Comparison of ENCODE assay signal across 8 cellular contexts in genomic region chr11:62550478-62550877, GRCh38. TPM values are rescaled to one million over a fixed set of nuclear protein-coding genes. Genes with fewer than 3 reads are reported as not detected.
DNase-seq lines count a peak whose midpoint lies in the region; ATAC-seq and TF ChIP-seq lines count a peak whose summit lies in the region.
"Not testable (repeated sequence)": the region's sequence is repeated elsewhere in the genome, so short reads cannot be mapped to it uniquely, and the experiment has no call there.

No MANE protein-coding gene starts in this region.

- H3K36me3 ChIP-seq in BLaER1 treated with 17β-estradiol and CSF1 and Interleukin-3, amounts not matched to agents 10 nM and 100 nM, result peaks cover 0 to 13% (median 0%) of the 10 kb centered on the region in 11 experiments; a peak in 2 of 22 replicates
- H3K36me3 ChIP-seq in ascending aorta, esophagus muscularis mucosa, tibial artery: not testable (repeated sequence)

- CTCF ChIA-PET in activated B cell treated with CpG ODN at 0.5 μM for 24 hours (lab: Charles Lee), result interaction anchor here (2.1 to 11.9 kb wide), 2 partner anchors 8 to 126 kb away, joined by 13 to 192 read pairs; no protein-coding TSS in a partner anchor

- H3K27me3 ChIP-seq in BLaER1 treated with 17β-estradiol and CSF1 and Interleukin-3, amounts not matched to agents 10 nM and 100 nM, result peaks cover 16 to 52% (median 43%) of the 10 kb centered on the region in 11 experiments
- H3K27me3 ChIP-seq in ascending aorta, esophagus muscularis mucosa, tibial artery: not testable (repeated sequence)

- not testable (repeated sequence) for TF ChIP-seq EP300 in esophagus muscularis mucosa (IDR thresholded peaks at IDR 0.05)

- H3K9me3 ChIP-seq in BLaER1 treated with 17β-estradiol and CSF1 and Interleukin-3, amounts not matched to agents 10 nM and 100 nM (replicated peaks in 1 of 11); ascending aorta; esophagus muscularis mucosa; tibial artery: not testable (repeated sequence)

- H3K36me3 Mint-ChIP-seq in HFFc6 (ENCODE audit: low read depth); activated B cell treated with CpG ODN at 0.5 μM for 24 hours (ENCODE audit: low read depth); mesothelial cell of epicardium; osteocyte (ENCODE audit: unreplicated experiment): not testable (repeated sequence)

- intact Hi-C loops in activated B cell treated with CpG ODN at 0.5 μM for 24 hours (cut with micrococcal nuclease), result loop anchor here (5.0 to 10.0 kb wide), 4 partner anchors 583 to 1638 kb away; partner anchors contain the start of genes FTH1 and TMEM109
- intact Hi-C loops in ascending aorta (cut with DNase I); esophagus muscularis mucosa (cut with DNase I); tibial artery (cut with DNase I; ENCODE audit: low total_unique reads): not testable (repeated sequence)

- H3K27me3 Mint-ChIP-seq in HFFc6 (ENCODE audit: insufficient read depth); activated B cell treated with CpG ODN at 0.5 μM for 24 hours; mesothelial cell of epicardium (ENCODE audit: low read depth); osteocyte (ENCODE audit: unreplicated experiment): not testable (repeated sequence)

- H3K4me2 ChIP-seq in BLaER1 treated with 17β-estradiol and CSF1 and Interleukin-3, amounts not matched to agents 10 nM and 100 nM, result peak overlapping the region; percentile 84 to 96 (median 90); a peak in 18 of 22 replicates

- H3K27ac Mint-ChIP-seq in HFFc6 (peak overlapping the region; percentile 98; the same call in 1 of the 2 replicates), activated B cell treated with CpG ODN at 0.5 μM for 24 hours (peak overlapping the region; percentile 99), mesothelial cell of epicardium (peak overlapping the region; percentile 69), osteocyte (ENCODE audit: unreplicated experiment) (peak overlapping the region; percentile 98)

- H3K4me3 Mint-ChIP-seq in HFFc6; activated B cell treated with CpG ODN at 0.5 μM for 24 hours; mesothelial cell of epicardium; osteocyte (ENCODE audit: unreplicated experiment): not testable (repeated sequence)

- not testable (repeated sequence) for TF ChIP-seq POLR2A in esophagus muscularis mucosa (IDR thresholded peaks at IDR 0.05; ENCODE audit: low read depth)

- H3K9me3 Mint-ChIP-seq in HFFc6; activated B cell treated with CpG ODN at 0.5 μM for 24 hours; mesothelial cell of epicardium; osteocyte (ENCODE audit: unreplicated experiment): not testable (repeated sequence)

- DNase-seq in HFFc6; activated B cell treated with CpG ODN at 0.5 μM for 24 hours; ascending aorta (ENCODE audit: low spot score in 2 of 2); esophagus muscularis mucosa (ENCODE audit: extremely low spot score); mesothelial cell of epicardium (ENCODE audit: low spot score in 2 of 2, unreplicated experiment in 2 of 2); osteocyte (ENCODE audit: extremely low spot score, unreplicated experiment); tibial artery: not testable (repeated sequence)

- H3K4me1 ChIP-seq in BLaER1 treated with 17β-estradiol and CSF1 and Interleukin-3, amounts not matched to agents 10 nM and 100 nM, result peaks cover 64 to 74% (median 67%) of the 10 kb centered on the region in 10 experiments
- H3K4me1 ChIP-seq in ascending aorta (peaks cover 28 to 69% of the 10 kb centered on the region in 2 donors), esophagus muscularis mucosa (peaks cover 76 to 82% (median 81%) of the 10 kb centered on the region in 4 donors), tibial artery (peaks cover 0 to 82% (median 70%) of the 10 kb centered on the region in 4 donors)

- 95% methylated on average over 2 of the region's 2 CpGs for WGBS in esophagus muscularis mucosa

- POLR2A ChIA-PET in activated B cell treated with CpG ODN at 0.5 μM for 24 hours (lab: Charles Lee), result interaction anchor here (0.6 to 7.4 kb wide), 10 partner anchors 10 to 586 kb away, joined by 3 to 183 read pairs (median 4); partner anchors contain the start of genes C11orf98, CSKMT, EEF1G and MTA2

- not testable (repeated sequence) for TF ChIP-seq CTCF in HFFc6 (IDR thresholded peaks at IDR 0.05); activated B cell treated with CpG ODN at 0.5 μM for 24 hours (IDR thresholded peaks at IDR 0.05); ascending aorta (IDR thresholded peaks at IDR 0.05); esophagus muscularis mucosa (IDR thresholded peaks at IDR 0.05); mesothelial cell of epicardium (IDR thresholded peaks at IDR 0.05; ENCODE audit: unreplicated experiment); osteocyte (IDR thresholded peaks at IDR 0.05); tibial artery (IDR thresholded peaks at IDR 0.05)

- peak overlapping the region in 2 of 11 experiments; percentile 97 to 98; a peak in 2 of 22 replicates for H3K27ac ChIP-seq in BLaER1 treated with 17β-estradiol and CSF1 and Interleukin-3, amounts not matched to agents 10 nM and 100 nM
- H3K27ac ChIP-seq in ascending aorta, result peak overlapping the region; percentile 94 to 96
- H3K27ac ChIP-seq in esophagus muscularis mucosa (replicated peaks in 1 of 4), result peak overlapping the region; percentile 93 to 97 (median 95)
- peak overlapping the region; percentile 90 to 98 for H3K27ac ChIP-seq in tibial artery

- H3K4me1 Mint-ChIP-seq in HFFc6 (ENCODE audit: low read depth), result peaks cover 59% of the 10 kb centered on the region
- H3K4me1 Mint-ChIP-seq in activated B cell treated with CpG ODN at 0.5 μM for 24 hours, result peaks cover 68% of the 10 kb centered on the region
- H3K4me1 Mint-ChIP-seq in mesothelial cell of epicardium, result peaks cover 65% of the 10 kb centered on the region
- H3K4me1 Mint-ChIP-seq in osteocyte (ENCODE audit: unreplicated experiment), result peaks cover 57% of the 10 kb centered on the region

- not testable (repeated sequence) for H3K4me3 ChIP-seq in BLaER1 treated with 17β-estradiol and CSF1 and Interleukin-3, amounts not matched to agents 10 nM and 100 nM; ascending aorta; esophagus muscularis mucosa; tibial artery

- not testable (repeated sequence) for H3K9ac ChIP-seq in BLaER1 treated with 17β-estradiol and CSF1 and Interleukin-3, amounts not matched to agents 10 nM and 100 nM

- not testable (repeated sequence) for ATAC-seq in activated B cell treated with CpG ODN at 0.5 μM for 24 hours (ENCODE audit: low read depth)

- H4K20me1 ChIP-seq in BLaER1 treated with 17β-estradiol and CSF1 and Interleukin-3, amounts not matched to agents 10 nM and 100 nM, result peaks cover 0 to 49% (median 2%) of the 10 kb centered on the region in 11 experiments; a peak in 12 of 22 replicates

RNA-seq across cellular contexts. Expression of gene AHNAK, which starts 3.9 kb away (rescaled TPM):
- total RNA-seq in HFFc6 (2021; fragmentation: NEBNext Ultra II Directional; extraction: Animal tissue kit (Norgen Biotek cat#: 25700)), result 100 to 1,000 TPM; 426 to 589 (median 452) TPM
- total RNA-seq in activated B cell treated with CpG ODN at 0.5 μM for 24 hours (246 and 248 TPM in 2 replicates), ascending aorta (718 TPM), esophagus muscularis mucosa (1,000 to 10,000 TPM; 1,278 to 2,374 (median 1,866) TPM), mesothelial cell of epicardium (456 to 481 TPM (median 480 TPM) in 3 replicates), osteocyte (462 and 503 TPM in 2 replicates)

RNA-seq across cellular contexts. Expression of gene EEF1G, which starts 23.2 kb away (rescaled TPM):
- total RNA-seq in HFFc6 (2021; fragmentation: NEBNext Ultra II Directional; extraction: Animal tissue kit (Norgen Biotek cat#: 25700)), result 1,000 to 10,000 TPM; 1,302 to 1,474 (median 1,327) TPM
- 2,373 and 2,524 TPM in 2 replicates for total RNA-seq in activated B cell treated with CpG ODN at 0.5 μM for 24 hours
- 1,083 TPM for total RNA-seq in ascending aorta
- 1,000 to 10,000 TPM; 1,068 to 1,537 (median 1,375) TPM for total RNA-seq in esophagus muscularis mucosa
- 1,747 to 1,829 TPM (median 1,814 TPM) in 3 replicates for total RNA-seq in mesothelial cell of epicardium
- total RNA-seq in osteocyte, result 1,404 TPM in 2 replicates

RNA-seq across cellular contexts. Expression of gene TUT1, which starts 40.8 kb away (rescaled TPM):
- total RNA-seq in HFFc6 (2021; fragmentation: NEBNext Ultra II Directional; extraction: Animal tissue kit (Norgen Biotek cat#: 25700)), result 10 to 100 TPM; 14.6 to 18.0 (median 16.9) TPM
- total RNA-seq in activated B cell treated with CpG ODN at 0.5 μM for 24 hours (27.8 and 30.9 TPM in 2 replicates), ascending aorta (18.4 TPM), esophagus muscularis mucosa (1 to 10 TPM; 4.2 to 8.0 (median 6.0) TPM), mesothelial cell of epicardium (23.7 to 26.0 TPM (median 24.2 TPM) in 3 replicates), osteocyte (12.7 and 15.6 TPM in 2 replicates)

RNA-seq across cellular contexts. Expression of gene MTA2, which starts 51.2 kb away (rescaled TPM):
- total RNA-seq in HFFc6 (2021; fragmentation: NEBNext Ultra II Directional; extraction: Animal tissue kit (Norgen Biotek cat#: 25700)), result 100 to 1,000 TPM in 2 of 6 experiments, 10 to 100 TPM in 4; 89.6 to 106 (median 95.8) TPM
- total RNA-seq in activated B cell treated with CpG ODN at 0.5 μM for 24 hours (170 and 175 TPM in 2 replicates), ascending aorta (79.2 TPM), esophagus muscularis mucosa (10 to 100 TPM; 60.2 to 91.4 (median 88.3) TPM), mesothelial cell of epicardium (121 to 126 TPM (median 124 TPM) in 3 replicates), osteocyte (91.6 and 107 TPM in 2 replicates)
